Comparison of ENCODE assay signal across 32 cellular contexts in the genomic region with DNA sequence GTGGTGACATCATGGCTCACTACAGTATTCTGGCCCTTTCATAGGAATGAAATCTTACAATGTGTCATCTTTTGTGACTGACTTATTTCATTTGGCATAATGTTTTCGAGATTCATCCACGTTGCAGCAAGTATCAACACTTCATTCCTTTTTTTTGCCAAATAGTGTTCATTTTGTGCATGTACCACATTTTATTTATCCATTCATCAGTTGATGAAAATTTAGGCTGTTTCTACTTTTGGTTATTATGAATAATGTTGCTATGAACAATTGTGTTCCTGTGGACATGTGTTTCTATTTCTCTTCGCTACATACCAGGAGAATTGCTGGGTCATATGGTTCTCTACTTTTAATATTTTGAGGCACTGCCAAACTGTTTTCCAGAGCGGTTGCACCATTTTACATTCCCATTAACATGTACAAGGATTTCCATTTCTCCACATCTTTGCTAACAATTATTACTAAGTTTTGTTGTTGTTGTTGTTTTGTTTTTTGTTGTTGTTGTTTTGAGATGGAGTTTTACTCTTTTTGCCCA.
"Had no signal": no experiment of that assay in that cellular context is flagged by ENCODE, and none has a peak within 500 bp of the region (broad histone marks: within the 10 kb centered on the region; RNA-seq: fewer than 3 reads in every experiment).

No MANE protein-coding gene starts in this region.

- DNase-seq: activated B cell treated with CpG ODN at 0.5 μM for 24 hours; activated CD4-positive, alpha-beta T cell treated with anti-CD3 and anti-CD28 coated beads for 48 hours; activated CD4-positive, alpha-beta T cell treated with anti-CD3 and anti-CD28 coated beads, Interleukin-2, amount 50 U/mL, for 1 hour; activated CD4-positive, alpha-beta T cell treated with anti-CD3 and anti-CD28 coated beads, Interleukin-2, amount 50 U/mL, for 48 hours; activated CD8-positive, alpha-beta memory T cell treated with anti-CD3 and anti-CD28 coated beads, Interleukin-2, amount 10 ng/mL, durations not matched to agents 7 days and 5 days; activated CD8-positive, alpha-beta memory T cell treated with anti-CD3 and anti-CD28 coated beads, Interleukin-2, amount 50 U/mL, for 4 hours; activated CD8-positive, alpha-beta T cell treated with anti-CD3 and anti-CD28 coated beads, Interleukin-2, amount 10 ng/mL, durations not matched to agents 7 days and 5 days; activated effector memory CD4-positive, alpha-beta T cell treated with anti-CD3 and anti-CD28 coated beads, Interleukin-2, amount 50 U/mL, for 16 hours; activated naive CD4-positive, alpha-beta T cell treated with anti-CD3 and anti-CD28 coated beads for 36 hours; activated naive CD8-positive, alpha-beta T cell treated with anti-CD3 and anti-CD28 coated beads for 36 hours; activated naive CD8-positive, alpha-beta T cell treated with anti-CD3 and anti-CD28 coated beads, Interleukin-2, amount 50 U/mL, for 24 hours; activated T-cell treated with anti-CD3 and anti-CD28 coated beads, Interleukin-2, amount 50 U/mL, for 1 hour; activated T-cell treated with anti-CD3 and anti-CD28 coated beads, Interleukin-2, amount 50 U/mL, for 48 hours; central memory CD4-positive, alpha-beta T cell; cerebellar nuclear complex; colonic mucosa; effector CD8-positive, alpha-beta T cell; esophagus squamous epithelium; foreskin keratinocyte; gastrocnemius medialis; glutamatergic neuron; heart left ventricle; T-helper 17 cell; T1000; WERI-Rb-1 had no signal

- H3K4me3 ChIP-seq: ascending aorta, breast epithelium, cardiac muscle cell, colonic mucosa, esophagus squamous epithelium, gastrocnemius medialis, heart left ventricle had no signal

- H3K36me3 ChIP-seq: ascending aorta, breast epithelium, cardiac muscle cell, colonic mucosa, esophagus squamous epithelium, gastrocnemius medialis, heart left ventricle, WERI-Rb-1 had no signal

- H3K27ac ChIP-seq: ascending aorta, breast epithelium, cardiac muscle cell, colonic mucosa, epithelial cell of prostate, esophagus squamous epithelium, foreskin keratinocyte, gastrocnemius medialis, heart left ventricle, WERI-Rb-1 had no signal

- H3K9me3 ChIP-seq: ascending aorta, breast epithelium, colonic mucosa, esophagus squamous epithelium, gastrocnemius medialis, heart left ventricle had no signal

- H3K4me1 ChIP-seq: ascending aorta, breast epithelium, colonic mucosa, esophagus squamous epithelium, foreskin keratinocyte, gastrocnemius medialis, heart left ventricle had no signal

- H3K27me3 ChIP-seq: ascending aorta, breast epithelium, cardiac muscle cell, colonic mucosa, esophagus squamous epithelium, foreskin keratinocyte, gastrocnemius medialis, heart left ventricle had no signal

- FAIRE-seq: endometrium, endothelial cell of umbilical vein had no signal

- ATAC-seq: activated CD4-positive, CD25-positive, alpha-beta regulatory T cell treated with anti-CD3 and anti-CD28 coated beads, Interleukin-2, amount 50 U/mL, for 24 hours; activated CD8-positive, alpha-beta memory T cell treated with anti-CD3 and anti-CD28 coated beads, Interleukin-2, amount 10 ng/mL, durations not matched to agents 7 days and 5 days; activated CD8-positive, alpha-beta T cell treated with anti-CD3 and anti-CD28 coated beads, Interleukin-2, amount 10 ng/mL, durations not matched to agents 7 days and 5 days; activated naive CD8-positive, alpha-beta T cell treated with anti-CD3 and anti-CD28 coated beads, Interleukin-2, amount 50 U/mL, for 24 hours; foreskin keratinocyte; gastrocnemius medialis; heart left ventricle; T-helper 17 cell had no signal
